In the genomic region with DNA sequence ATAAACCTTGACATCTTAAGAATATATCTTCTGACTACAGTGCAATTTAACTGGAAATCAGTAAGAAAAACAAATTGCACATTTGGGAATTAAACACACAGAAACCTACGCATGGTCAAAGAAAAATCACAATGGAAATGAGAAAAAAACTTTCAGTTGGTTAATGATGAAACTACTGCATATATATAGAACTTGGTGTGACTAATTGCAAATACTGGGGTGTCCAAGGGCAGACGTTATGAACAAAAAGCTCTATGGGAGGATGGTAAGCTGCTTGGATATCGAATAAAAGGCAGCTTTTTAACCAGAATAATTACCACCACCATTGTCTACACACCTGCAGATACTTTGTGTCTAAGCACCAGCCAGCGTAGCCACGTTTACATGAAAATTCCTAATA, we compare ENCODE assay signal across 28 cellular contexts. TPM values are rescaled to one million over a fixed set of nuclear protein-coding genes. Genes with fewer than 3 reads are reported as not detected.
"Had no signal": no experiment of that assay in that cellular context is flagged by ENCODE, and none has a peak within 500 bp of the region (broad histone marks: within the 10 kb centered on the region; RNA-seq: fewer than 3 reads in every experiment).

No MANE protein-coding gene starts in this region.

- H3K9me3 ChIP-seq: adrenal gland, body of pancreas, esophagus muscularis mucosa, heart left ventricle, left lung, lower lobe of right lung, psoas muscle, suprapubic skin, tibial artery, upper lobe of right lung had no signal

- ATAC-seq: body of pancreas; heart left ventricle; left lung; lower lobe of right lung; naive thymus-derived CD8-positive, alpha-beta T cell; stimulated activated naive B cell treated with anti-CD40 and anti-IgM and Interleukin-4, amounts not matched to agents 10 μg/mL and 1 μg/mL and 100 μg/mL, for 72 hours; upper lobe of right lung had no signal

- H3K27ac ChIP-seq: adrenal gland, body of pancreas, esophagus muscularis mucosa, heart left ventricle, left lung, lower lobe of right lung, parathyroid adenoma, psoas muscle, suprapubic skin, tibial artery, upper lobe of right lung, WERI-Rb-1 had no signal

- FAIRE-seq: endothelial cell of umbilical vein had no signal

- DNase-seq: activated CD8-positive, alpha-beta memory T cell treated with anti-CD3 and anti-CD28 coated beads for 24 hours; activated effector memory CD4-positive, alpha-beta T cell treated with anti-CD3 and anti-CD28 coated beads, Interleukin-2, amount 50 U/mL, for 16 hours; aorta; heart left ventricle; left lung; lower lobe of right lung; mesenchymal stem cell; naive thymus-derived CD8-positive, alpha-beta T cell; occipital lobe; psoas muscle; stimulated activated naive B cell treated with anti-CD40 and anti-IgM and Interleukin-4, amounts not matched to agents 10 μg/mL and 1 μg/mL and 100 μg/mL, for 72 hours; T1000; tibial artery; upper lobe of right lung; WERI-Rb-1 had no signal

- H3K36me3 ChIP-seq: adrenal gland, esophagus muscularis mucosa, heart left ventricle, left lung, lower lobe of right lung, suprapubic skin, tibial artery, upper lobe of right lung, WERI-Rb-1 had no signal

- H3K4me3 ChIP-seq: adrenal gland, body of pancreas, esophagus muscularis mucosa, heart left ventricle, left lung, lower lobe of right lung, psoas muscle, suprapubic skin, tibial artery, upper lobe of right lung had no signal

- H3K4me1 ChIP-seq: adrenal gland, body of pancreas, esophagus muscularis mucosa, heart left ventricle, left lung, lower lobe of right lung, parathyroid adenoma, psoas muscle, suprapubic skin, tibial artery, upper lobe of right lung had no signal

- H3K27me3 ChIP-seq: adrenal gland, body of pancreas, esophagus muscularis mucosa, foreskin keratinocyte, heart left ventricle, left lung, suprapubic skin, tibial artery, upper lobe of right lung had no signal

RNA-seq across cellular contexts. Expression of a gene that starts 0.8 kb away (rescaled TPM):
- total RNA-seq: activated naive CD4-positive, alpha-beta T cell treated with anti-CD3 and anti-CD28 coated beads for 36 hours; activated naive CD8-positive, alpha-beta T cell treated with anti-CD3 and anti-CD28 coated beads for 36 hours; activated T-helper 1 cell treated with anti-CD3 and anti-CD28 coated beads, Interleukin-12 subunit alpha, Interleukin-12 subunit beta, Interleukin-2, Interleukin-4 antibody, amounts not matched to agents 30 ng/mL and 10 ng/mL and 1 ng/mL, durations not matched to agents 14 hours and 24 hours and 36 hours; adrenal gland; aorta; body of pancreas; cardiac septum; cerebellum; endothelial cell of umbilical vein; esophagus muscularis mucosa; foreskin keratinocyte; heart left ventricle; left lung; lower lobe of right lung; naive thymus-derived CD8-positive, alpha-beta T cell; neural crest cell; occipital lobe; psoas muscle; suprapubic skin; upper lobe of right lung had no signal
- polyA plus RNA-seq: aorta; endothelial cell of umbilical vein; foreskin keratinocyte; naive thymus-derived CD8-positive, alpha-beta T cell; psoas muscle had no signal
